ENCODE assay signal across 8 cellular contexts in the genomic region with DNA sequence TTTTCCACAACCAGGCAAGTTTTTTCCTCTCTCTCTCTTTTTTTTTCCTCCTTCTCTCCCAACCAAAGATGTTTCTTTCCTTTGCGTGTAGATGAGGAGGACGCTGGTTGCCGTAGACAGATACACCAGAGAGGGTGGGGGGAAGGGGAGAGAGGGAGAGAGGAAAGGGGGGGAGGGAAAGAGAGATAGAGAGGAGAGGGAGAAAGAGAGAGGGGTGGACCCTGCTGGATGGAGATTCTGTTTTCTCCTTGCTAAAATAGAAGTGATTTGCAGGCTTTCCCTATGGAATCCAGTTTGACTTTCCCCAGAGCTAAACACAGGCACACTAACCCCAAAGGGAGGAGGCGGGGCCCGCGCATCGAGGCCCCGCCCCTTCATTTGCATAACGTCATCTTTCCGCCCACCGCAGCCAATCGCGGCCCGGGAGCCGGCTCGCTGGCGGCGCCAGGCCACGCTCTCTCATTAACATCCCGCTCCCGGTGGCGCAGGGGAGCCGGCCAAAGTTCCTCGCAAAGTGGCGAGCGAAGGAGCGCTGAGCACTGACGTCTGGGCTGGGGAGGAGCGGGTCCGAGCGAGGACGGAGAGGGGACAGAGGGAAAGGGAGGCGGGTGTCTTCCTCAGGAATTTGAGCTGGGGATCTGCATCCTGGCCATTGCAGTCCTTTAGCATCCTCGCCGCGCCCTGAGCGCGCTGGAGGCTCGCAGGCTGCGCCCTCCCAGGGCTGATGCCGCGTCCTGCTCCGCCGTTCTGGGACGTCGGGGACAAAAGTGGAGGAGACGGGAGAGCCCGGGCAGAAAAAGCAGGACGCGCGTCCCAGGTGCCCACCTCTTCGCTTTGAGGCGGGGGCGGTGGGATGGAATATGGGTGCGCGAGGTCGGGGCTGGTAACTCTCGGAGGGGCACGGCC. TPM values are rescaled to one million over a fixed set of nuclear protein-coding genes. Genes with fewer than 3 reads are reported as not detected.
A peak's percentile ranks its signal among the peaks of the same experiment; 100 is the strongest.
DNase-seq lines count a peak whose midpoint lies in the region; ATAC-seq, FAIRE-seq and TF ChIP-seq lines count a peak whose summit lies in the region.

No MANE protein-coding gene starts in this region.

- peak overlapping the region; percentile 45 for H3K4me3 ChIP-seq in K562
- peak overlapping the region; percentile 35 for H3K4me3 ChIP-seq in iPS-11a (ENCODE audit: low read depth, low read length)
- peak overlapping the region; percentile 65 for H3K4me3 ChIP-seq in skeletal muscle cell (ENCODE audit: low read depth, low read length)

- BruUV-seq in K562 (replicated peaks; lab: Mats Ljungman, UMichigan) = no TSS peak

- in situ Hi-C loops in K562 (cut with MboI) = loop anchor here (10.0 kb wide), 1 partner anchor 925 kb away; no protein-coding TSS in a partner anchor

- CTCF ChIA-PET in HEK293T (lab: Yijun Ruan, JAX) = interaction anchor here (0.6 to 1.2 kb wide), 3 partner anchors 36 to 705 kb away, joined by 3 to 4 read pairs (median 3); no protein-coding TSS in a partner anchor
- CTCF ChIA-PET in K562 (lab: Yijun Ruan, JAX; ENCODE audit: low intra/inter-chr PET ratio) = no interaction called here

- DNase-seq in GM04504 (ENCODE audit: low read depth) = peak; percentile 92
- DNase-seq in HEK293T (ENCODE audit: extremely low spot score) = peak; percentile 93
- DNase-seq in NCI-H1092 (lab: John Stamatoyannopoulos, UW) = peak; percentile 87
- DNase-seq in T-helper 22 cell (ENCODE audit: low read depth) = peak; percentile 62
- peak; percentile 92 to 96 (median 94) for DNase-seq in K562 (ENCODE audit: extremely low read depth in 1 of 4, low spot score in 3 of 4)
- DNase-seq in skeletal muscle cell (ENCODE audit: low read depth) = peak; percentile 85
- no peak for DNase-seq in SHP77 (lab: John Stamatoyannopoulos, UW)

- H3K4me1 ChIP-seq in K562 (replicated peaks in 1 of 2; ENCODE audit: control insufficient read depth in 2 of 2, insufficient read depth in 2 of 2, low read length in 2 of 2) = peaks cover 0 to 28% of the 10 kb centered on the region in 2 experiments; a peak in 2 of 5 replicates

- H3K9ac ChIP-seq in K562 (ENCODE audit: insufficient read depth in 1 of 2, low read depth in 2 of 2, low read length in 2 of 2) = peak overlapping the region in 1 of 2 experiments; percentile 70; a peak in 2 of 4 replicates

- no peaks in the 10 kb centered on the region for H3K36me3 ChIP-seq in K562 (ENCODE audit: control insufficient read depth, insufficient read depth, low read length)

- no peak for TF ChIP-seq CTCF in K562 (IDR thresholded peaks at IDR 0.05 in 2 of 3, conservative IDR thresholded peaks at IDR 0.05 in 1 of 3; ENCODE audit: insufficient read depth in 2 of 3, low read depth in 1 of 3, low read length in 3 of 3)

- H3K79me2 ChIP-seq in K562 (ENCODE audit: control insufficient read depth, insufficient read depth, low read length) = no peaks in the 10 kb centered on the region

- no peaks in the 10 kb centered on the region for H4K20me1 ChIP-seq in K562 (replicated peaks; ENCODE audit: control insufficient read depth, insufficient read depth, low read length)

- intact Hi-C loops in K562 (cut with micrococcal nuclease) = loop anchor here (10.0 kb wide), 1 partner anchor 1355 kb away; a partner anchor contains a TSS

- FAIRE-seq in K562 (lab: Jason Lieb, UNC) = peak; percentile 97

- H3K4me2 ChIP-seq in K562 (ENCODE audit: insufficient read depth, low read length) = peak overlapping the region; percentile 73

- no peak for TF ChIP-seq RAD21 in K562 (CRISPR knock-in tag; conservative IDR thresholded peaks at IDR 0.05 in 1 of 2, IDR thresholded peaks at IDR 0.05 in 1 of 2)

- no peak for TF ChIP-seq EP300 in K562 (IDR thresholded peaks at IDR 0.05; ENCODE audit: low read length)

- ATAC-seq in K562 = peak; percentile 94

- no peak for TF ChIP-seq POLR2A in K562 (conservative IDR thresholded peaks at IDR 0.05)

- WGBS in K562 (ENCODE audit: insufficient coverage, low coverage, missing lambda C conversion rate) = 6% methylated on average over 39 of the region's 59 CpGs

- no peaks in the 10 kb centered on the region for H3K9me3 ChIP-seq in K562 (replicated peaks; ENCODE audit: control insufficient read depth, insufficient read depth, low read depth, low read length)

- peaks cover 8 to 13% of the 10 kb centered on the region in 2 experiments; a peak in 3 of 5 replicates for H3K27me3 ChIP-seq in K562 (ENCODE audit: control insufficient read depth in 2 of 2, insufficient read depth in 2 of 2, low read length in 2 of 2)

- H3K27ac ChIP-seq in K562 (ENCODE audit: extremely low read depth, low read depth, low read length) = peak overlapping the region; percentile 30; the same call in 1 of the 3 replicates

- peak overlapping the region; percentile 90 for H2AFZ ChIP-seq in K562 (ENCODE audit: low read depth, low read length)

- H3K9me1 ChIP-seq in K562 (ENCODE audit: control insufficient read depth, insufficient read depth, low read length) = peaks cover 5% of the 10 kb centered on the region

- POLR2A ChIA-PET in HEK293T (lab: Yijun Ruan, JAX) = interaction anchor here (1.0 kb wide), 1 partner anchor 121 kb away, joined by 4 read pairs; no protein-coding TSS in a partner anchor
- POLR2A ChIA-PET in K562 (lab: Yijun Ruan, JAX) = interaction anchor here (0.6 kb wide), 1 partner anchor 12 kb away, joined by 3 read pairs; no protein-coding TSS in a partner anchor

TF ChIP-seq in HEK293T, 16 proteins besides CTCF, POLR2A, EP300 and RAD21:
- no peak for TF ChIP-seq LEF1 (IDR thresholded peaks at IDR 0.05; ENCODE audit: borderline replicate concordance)
- peak; percentile 58 for TF ChIP-seq L3MBTL2 (conservative IDR thresholded peaks at IDR 0.05)
- TF ChIP-seq ZNF384 (IDR thresholded peaks at IDR 0.05) = no peak

TF ChIP-seq in K562, 482 proteins besides CTCF, POLR2A, EP300 and RAD21 (continues in another document):
- TF ChIP-seq CXXC5 (CRISPR knock-in tag; IDR thresholded peaks at IDR 0.05) (peak; percentile 56; the same call in 1 of the 2 replicates), NBN (IDR thresholded peaks at IDR 0.05; ENCODE audit: low read depth) (0 out of 2 replicates have a peak, but pooled peaks have one; percentile 15), ZNF778 (CRISPR knock-in tag; IDR thresholded peaks at IDR 0.05) (no peak), STAG1 (CRISPR knock-in tag; IDR thresholded peaks at IDR 0.05; ENCODE audit: borderline replicate concordance) (no peak), GATAD2A (IDR thresholded peaks at IDR 0.05) (0 out of 2 replicates have a peak, but pooled peaks have one; percentile 14), NFYB (IDR thresholded peaks at IDR 0.05; ENCODE audit: extremely low read depth, insufficient read length) (peak; percentile 17), CBX3 (IDR thresholded peaks at IDR 0.05; ENCODE audit: borderline replicate concordance in 1 of 2, low read length in 2 of 2) (0 out of 3 replicates have a peak, but pooled peaks of 1 of the 2 experiments have one; percentile 38), JUN (IDR thresholded peaks at IDR 0.05; ENCODE audit: borderline replicate concordance, low read depth, low read length) (0 out of 2 replicates have a peak, but pooled peaks have one; percentile 17), JUN (CRISPR knock-in tag; IDR thresholded peaks at IDR 0.05; ENCODE audit: borderline replicate concordance) (no peak), SRF (CRISPR knock-in tag; IDR thresholded peaks at IDR 0.05) (peak in 1 of 2 experiments; percentile 47; a peak in 1 of 4 replicates)
- TF ChIP-seq, protein P1, sequence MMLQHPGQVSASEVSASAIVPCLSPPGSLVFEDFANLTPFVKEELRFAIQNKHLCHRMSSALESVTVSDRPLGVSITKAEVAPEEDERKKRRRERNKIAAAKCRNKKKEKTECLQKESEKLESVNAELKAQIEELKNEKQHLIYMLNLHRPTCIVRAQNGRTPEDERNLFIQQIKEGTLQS (IDR thresholded peaks at IDR 0.05) = peak; percentile 60; the same call in 1 of the 2 replicates
- TF ChIP-seq, protein P1 (CRISPR knock-in tag; conservative IDR thresholded peaks at IDR 0.05) = no peak
- TF ChIP-seq, protein P2, sequence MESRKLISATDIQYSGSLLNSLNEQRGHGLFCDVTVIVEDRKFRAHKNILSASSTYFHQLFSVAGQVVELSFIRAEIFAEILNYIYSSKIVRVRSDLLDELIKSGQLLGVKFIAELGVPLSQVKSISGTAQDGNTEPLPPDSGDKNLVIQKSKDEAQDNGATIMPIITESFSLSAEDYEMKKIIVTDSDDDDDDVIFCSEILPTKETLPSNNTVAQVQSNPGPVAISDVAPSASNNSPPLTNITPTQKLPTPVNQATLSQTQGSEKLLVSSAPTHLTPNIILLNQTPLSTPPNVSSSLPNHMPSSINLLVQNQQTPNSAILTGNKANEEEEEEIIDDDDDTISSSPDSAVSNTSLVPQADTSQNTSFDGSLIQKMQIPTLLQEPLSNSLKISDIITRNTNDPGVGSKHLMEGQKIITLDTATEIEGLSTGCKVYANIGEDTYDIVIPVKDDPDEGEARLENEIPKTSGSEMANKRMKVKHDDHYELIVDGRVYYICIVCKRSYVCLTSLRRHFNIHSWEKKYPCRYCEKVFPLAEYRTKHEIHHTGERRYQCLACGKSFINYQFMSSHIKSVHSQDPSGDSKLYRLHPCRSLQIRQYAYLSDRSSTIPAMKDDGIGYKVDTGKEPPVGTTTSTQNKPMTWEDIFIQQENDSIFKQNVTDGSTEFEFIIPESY (CRISPR knock-in tag; IDR thresholded peaks at IDR 0.05) = peak; percentile 79

RNA-seq across cellular contexts. Expression of a gene that starts 0.6 kb away (rescaled TPM):
- 0.37 and 1.5 TPM in 2 replicates for total RNA-seq in K562 (2011; cell fraction: chromatin; rRNA removed; ENCODE audit: low replicate concordance)
- total RNA-seq in K562 (2011; cell fraction: nucleolus; rRNA removed) = 0.17 and 0.26 TPM in 2 replicates
- total RNA-seq in K562 (2011; cell fraction: nucleoplasm; rRNA removed) = 0.38 and 0.44 TPM in 2 replicates
- total RNA-seq in K562 (2014; rRNA removed) = 0.16 and 0.36 TPM in 2 replicates
- total RNA-seq in K562 (2014; rRNA removed; fragmentation: Illumina TruSeq; extraction: Trizol) = not detected in 2 replicates
- total RNA-seq in K562 (2015; rRNA removed; fragmentation: Illumina TruSeq; extraction: Trizol) = not detected in 2 replicates
- total RNA-seq in K562 (2021) = 0.07 and 0.24 TPM in 2 replicates
- 0.07 TPM in 1 of 2 replicates, not detected in the other for polyA plus RNA-seq in K562 (2011; rRNA removed)
- not detected in 2 replicates for polyA plus RNA-seq in K562 (2011; cell fraction: cytosol; rRNA removed)
- polyA plus RNA-seq in K562 (2011; cell fraction: nucleus; rRNA removed) = 0.23 TPM in 1 of 2 replicates, not detected in the other
- 0.03 TPM in 2 replicates for polyA plus RNA-seq in K562 (2012)
- polyA plus RNA-seq in K562 (2014; fragmentation: Illumina TruSeq; extraction: Trizol) = 0.12 TPM in 1 of 2 replicates, not detected in the other
- polyA plus RNA-seq in K562 (2014; fragmentation: Nextera tagmentation; extraction: Ambion mirVana) = under 1 TPM in 1 of 2 experiments, not detected in 1; 0.13 TPM
- 0.42 TPM in 1 of 2 replicates, not detected in the other for polyA plus RNA-seq in K562 (2014; rRNA removed)
- polyA minus RNA-seq in K562 (2011; rRNA and poly(A)+ RNA removed) = not detected in 2 replicates
- not detected in 2 replicates for polyA minus RNA-seq in K562 (2011; cell fraction: cytosol; rRNA and poly(A)+ RNA removed)
- polyA minus RNA-seq in K562 (2011; cell fraction: nucleus; rRNA and poly(A)+ RNA removed) = 0.27 and 1.2 TPM in 2 replicates

Comparison
In these comparisons a context has a peak if more than half of its experiments do, and no peak if none do; other contexts are left out.
1. DNase-seq: peak in GM04504 (single experiment), HEK293T (single experiment), NCI-H1092 (single experiment), T-helper 22 cell (single experiment), K562 (4 of 4) and skeletal muscle cell (single experiment); none in SHP77 (0 of 2).
2. Peak in every context shown above with its lines, with median percentiles within 50 percentile points of each other: H3K4me3 ChIP-seq.